In the genomic region with DNA sequence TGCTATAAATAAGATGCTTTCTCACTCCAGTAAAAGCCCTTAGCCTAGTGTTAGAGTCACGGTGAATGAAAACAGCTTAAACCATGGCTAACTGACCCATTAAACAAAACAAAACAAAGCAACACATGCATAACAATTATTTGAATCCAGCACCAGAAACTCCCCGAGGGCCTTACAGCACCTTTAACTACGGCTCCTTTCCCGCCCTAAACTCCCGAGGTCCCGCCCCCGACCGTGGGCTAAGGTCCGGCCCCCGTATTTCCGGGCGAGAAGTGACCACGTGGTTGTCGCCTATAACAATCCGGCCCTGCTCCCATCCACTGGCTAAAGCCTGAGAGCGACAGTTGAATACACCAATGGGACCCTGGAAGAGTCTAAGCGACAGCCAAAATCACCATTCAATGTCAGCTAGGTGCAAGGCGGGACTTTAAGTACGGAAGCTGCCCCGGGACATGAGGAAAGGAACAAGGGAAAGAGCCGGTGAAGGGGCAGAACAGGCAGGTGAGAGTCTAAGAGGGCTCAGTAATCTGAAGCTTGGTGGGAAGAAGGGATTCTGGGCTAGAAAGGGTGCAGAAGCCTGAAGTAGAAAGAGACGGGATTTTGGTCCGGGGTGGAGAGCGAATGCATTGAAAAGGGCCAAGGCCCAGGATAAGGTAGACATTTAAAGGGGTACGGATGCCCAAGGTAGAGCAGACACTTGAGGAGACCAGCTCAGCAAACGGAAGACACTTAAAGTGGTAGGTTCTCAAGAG, we compare ENCODE assay signal across 1 cellular context.
TF ChIP-seq lines count a peak whose summit lies in the region.

A gene (plus strand): TSS at position 448 of the 752 bp plus-strand sequence. CDS start 351 bp downstream, outside the sequence.

TF ChIP-seq in K562, 482 proteins besides CTCF, POLR2A, EP300 and RAD21 (continued from another document and continues in another):
- no peak; the same call in 1 of the 2 replicates for TF ChIP-seq PHTF2 (CRISPR knock-in tag; IDR thresholded peaks at IDR 0.05)
- TF ChIP-seq, protein P1, sequence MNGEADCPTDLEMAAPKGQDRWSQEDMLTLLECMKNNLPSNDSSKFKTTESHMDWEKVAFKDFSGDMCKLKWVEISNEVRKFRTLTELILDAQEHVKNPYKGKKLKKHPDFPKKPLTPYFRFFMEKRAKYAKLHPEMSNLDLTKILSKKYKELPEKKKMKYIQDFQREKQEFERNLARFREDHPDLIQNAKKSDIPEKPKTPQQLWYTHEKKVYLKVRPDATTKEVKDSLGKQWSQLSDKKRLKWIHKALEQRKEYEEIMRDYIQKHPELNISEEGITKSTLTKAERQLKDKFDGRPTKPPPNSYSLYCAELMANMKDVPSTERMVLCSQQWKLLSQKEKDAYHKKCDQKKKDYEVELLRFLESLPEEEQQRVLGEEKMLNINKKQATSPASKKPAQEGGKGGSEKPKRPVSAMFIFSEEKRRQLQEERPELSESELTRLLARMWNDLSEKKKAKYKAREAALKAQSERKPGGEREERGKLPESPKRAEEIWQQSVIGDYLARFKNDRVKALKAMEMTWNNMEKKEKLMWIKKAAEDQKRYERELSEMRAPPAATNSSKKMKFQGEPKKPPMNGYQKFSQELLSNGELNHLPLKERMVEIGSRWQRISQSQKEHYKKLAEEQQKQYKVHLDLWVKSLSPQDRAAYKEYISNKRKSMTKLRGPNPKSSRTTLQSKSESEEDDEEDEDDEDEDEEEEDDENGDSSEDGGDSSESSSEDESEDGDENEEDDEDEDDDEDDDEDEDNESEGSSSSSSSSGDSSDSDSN (IDR thresholded peaks at IDR 0.05; ENCODE audit: borderline replicate concordance in 1 of 2, low read depth in 2 of 2, low read length in 2 of 2), result 0 out of 4 replicates have a peak, but pooled peaks of 1 of the 2 experiments have one; percentile 47
- TF ChIP-seq NFIC (IDR thresholded peaks at IDR 0.05), result no peak
- TF ChIP-seq TAF9B (IDR thresholded peaks at IDR 0.05; ENCODE audit: partially characterized antibody), result peak; percentile 70
- TF ChIP-seq, protein P2, sequence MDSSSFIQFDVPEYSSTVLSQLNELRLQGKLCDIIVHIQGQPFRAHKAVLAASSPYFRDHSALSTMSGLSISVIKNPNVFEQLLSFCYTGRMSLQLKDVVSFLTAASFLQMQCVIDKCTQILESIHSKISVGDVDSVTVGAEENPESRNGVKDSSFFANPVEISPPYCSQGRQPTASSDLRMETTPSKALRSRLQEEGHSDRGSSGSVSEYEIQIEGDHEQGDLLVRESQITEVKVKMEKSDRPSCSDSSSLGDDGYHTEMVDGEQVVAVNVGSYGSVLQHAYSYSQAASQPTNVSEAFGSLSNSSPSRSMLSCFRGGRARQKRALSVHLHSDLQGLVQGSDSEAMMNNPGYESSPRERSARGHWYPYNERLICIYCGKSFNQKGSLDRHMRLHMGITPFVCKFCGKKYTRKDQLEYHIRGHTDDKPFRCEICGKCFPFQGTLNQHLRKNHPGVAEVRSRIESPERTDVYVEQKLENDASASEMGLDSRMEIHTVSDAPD (CRISPR knock-in tag; IDR thresholded peaks at IDR 0.05), result no peak
- TF ChIP-seq, protein P3, sequence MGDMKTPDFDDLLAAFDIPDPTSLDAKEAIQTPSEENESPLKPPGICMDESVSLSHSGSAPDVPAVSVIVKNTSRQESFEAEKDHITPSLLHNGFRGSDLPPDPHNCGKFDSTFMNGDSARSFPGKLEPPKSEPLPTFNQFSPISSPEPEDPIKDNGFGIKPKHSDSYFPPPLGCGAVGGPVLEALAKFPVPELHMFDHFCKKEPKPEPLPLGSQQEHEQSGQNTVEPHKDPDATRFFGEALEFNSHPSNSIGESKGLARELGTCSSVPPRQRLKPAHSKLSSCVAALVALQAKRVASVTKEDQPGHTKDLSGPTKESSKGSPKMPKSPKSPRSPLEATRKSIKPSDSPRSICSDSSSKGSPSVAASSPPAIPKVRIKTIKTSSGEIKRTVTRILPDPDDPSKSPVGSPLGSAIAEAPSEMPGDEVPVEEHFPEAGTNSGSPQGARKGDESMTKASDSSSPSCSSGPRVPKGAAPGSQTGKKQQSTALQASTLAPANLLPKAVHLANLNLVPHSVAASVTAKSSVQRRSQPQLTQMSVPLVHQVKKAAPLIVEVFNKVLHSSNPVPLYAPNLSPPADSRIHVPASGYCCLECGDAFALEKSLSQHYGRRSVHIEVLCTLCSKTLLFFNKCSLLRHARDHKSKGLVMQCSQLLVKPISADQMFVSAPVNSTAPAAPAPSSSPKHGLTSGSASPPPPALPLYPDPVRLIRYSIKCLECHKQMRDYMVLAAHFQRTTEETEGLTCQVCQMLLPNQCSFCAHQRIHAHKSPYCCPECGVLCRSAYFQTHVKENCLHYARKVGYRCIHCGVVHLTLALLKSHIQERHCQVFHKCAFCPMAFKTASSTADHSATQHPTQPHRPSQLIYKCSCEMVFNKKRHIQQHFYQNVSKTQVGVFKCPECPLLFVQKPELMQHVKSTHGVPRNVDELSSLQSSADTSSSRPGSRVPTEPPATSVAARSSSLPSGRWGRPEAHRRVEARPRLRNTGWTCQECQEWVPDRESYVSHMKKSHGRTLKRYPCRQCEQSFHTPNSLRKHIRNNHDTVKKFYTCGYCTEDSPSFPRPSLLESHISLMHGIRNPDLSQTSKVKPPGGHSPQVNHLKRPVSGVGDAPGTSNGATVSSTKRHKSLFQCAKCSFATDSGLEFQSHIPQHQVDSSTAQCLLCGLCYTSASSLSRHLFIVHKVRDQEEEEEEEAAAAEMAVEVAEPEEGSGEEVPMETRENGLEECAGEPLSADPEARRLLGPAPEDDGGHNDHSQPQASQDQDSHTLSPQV (IDR thresholded peaks at IDR 0.05), result peak; percentile 77; the same call in 1 of the 2 replicates
- TF ChIP-seq DPF2 (IDR thresholded peaks at IDR 0.05), result no peak
- no peak; the same call in none of the 2 replicates for TF ChIP-seq RBFOX2 (IDR thresholded peaks at IDR 0.05; ENCODE audit: low read depth, low read length)
- TF ChIP-seq, protein P4, sequence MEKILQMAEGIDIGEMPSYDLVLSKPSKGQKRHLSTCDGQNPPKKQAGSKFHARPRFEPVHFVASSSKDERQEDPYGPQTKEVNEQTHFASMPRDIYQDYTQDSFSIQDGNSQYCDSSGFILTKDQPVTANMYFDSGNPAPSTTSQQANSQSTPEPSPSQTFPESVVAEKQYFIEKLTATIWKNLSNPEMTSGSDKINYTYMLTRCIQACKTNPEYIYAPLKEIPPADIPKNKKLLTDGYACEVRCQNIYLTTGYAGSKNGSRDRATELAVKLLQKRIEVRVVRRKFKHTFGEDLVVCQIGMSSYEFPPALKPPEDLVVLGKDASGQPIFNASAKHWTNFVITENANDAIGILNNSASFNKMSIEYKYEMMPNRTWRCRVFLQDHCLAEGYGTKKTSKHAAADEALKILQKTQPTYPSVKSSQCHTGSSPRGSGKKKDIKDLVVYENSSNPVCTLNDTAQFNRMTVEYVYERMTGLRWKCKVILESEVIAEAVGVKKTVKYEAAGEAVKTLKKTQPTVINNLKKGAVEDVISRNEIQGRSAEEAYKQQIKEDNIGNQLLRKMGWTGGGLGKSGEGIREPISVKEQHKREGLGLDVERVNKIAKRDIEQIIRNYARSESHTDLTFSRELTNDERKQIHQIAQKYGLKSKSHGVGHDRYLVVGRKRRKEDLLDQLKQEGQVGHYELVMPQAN (IDR thresholded peaks at IDR 0.05; ENCODE audit: borderline replicate concordance), result peak; percentile 99
- peak; percentile 85 for TF ChIP-seq ZZZ3 (IDR thresholded peaks at IDR 0.05)
- TF ChIP-seq, protein P5, sequence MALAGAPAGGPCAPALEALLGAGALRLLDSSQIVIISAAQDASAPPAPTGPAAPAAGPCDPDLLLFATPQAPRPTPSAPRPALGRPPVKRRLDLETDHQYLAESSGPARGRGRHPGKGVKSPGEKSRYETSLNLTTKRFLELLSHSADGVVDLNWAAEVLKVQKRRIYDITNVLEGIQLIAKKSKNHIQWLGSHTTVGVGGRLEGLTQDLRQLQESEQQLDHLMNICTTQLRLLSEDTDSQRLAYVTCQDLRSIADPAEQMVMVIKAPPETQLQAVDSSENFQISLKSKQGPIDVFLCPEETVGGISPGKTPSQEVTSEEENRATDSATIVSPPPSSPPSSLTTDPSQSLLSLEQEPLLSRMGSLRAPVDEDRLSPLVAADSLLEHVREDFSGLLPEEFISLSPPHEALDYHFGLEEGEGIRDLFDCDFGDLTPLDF (CRISPR knock-in tag; IDR thresholded peaks at IDR 0.05), result peak; percentile 98
- TF ChIP-seq, protein P6, sequence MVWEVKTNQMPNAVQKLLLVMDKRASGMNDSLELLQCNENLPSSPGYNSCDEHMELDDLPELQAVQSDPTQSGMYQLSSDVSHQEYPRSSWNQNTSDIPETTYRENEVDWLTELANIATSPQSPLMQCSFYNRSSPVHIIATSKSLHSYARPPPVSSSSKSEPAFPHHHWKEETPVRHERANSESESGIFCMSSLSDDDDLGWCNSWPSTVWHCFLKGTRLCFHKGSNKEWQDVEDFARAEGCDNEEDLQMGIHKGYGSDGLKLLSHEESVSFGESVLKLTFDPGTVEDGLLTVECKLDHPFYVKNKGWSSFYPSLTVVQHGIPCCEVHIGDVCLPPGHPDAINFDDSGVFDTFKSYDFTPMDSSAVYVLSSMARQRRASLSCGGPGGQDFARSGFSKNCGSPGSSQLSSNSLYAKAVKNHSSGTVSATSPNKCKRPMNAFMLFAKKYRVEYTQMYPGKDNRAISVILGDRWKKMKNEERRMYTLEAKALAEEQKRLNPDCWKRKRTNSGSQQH (CRISPR knock-in tag; IDR thresholded peaks at IDR 0.05), result peak; percentile 90
- 0 out of 2 replicates have a peak, but pooled peaks have one; percentile 25 for TF ChIP-seq ZNF41 (CRISPR knock-in tag; conservative IDR thresholded peaks at IDR 0.05)
- peak; percentile 96 for TF ChIP-seq NFYB (IDR thresholded peaks at IDR 0.05; ENCODE audit: extremely low read depth, insufficient read length)
- peak; percentile 97 for TF ChIP-seq EP400 (IDR thresholded peaks at IDR 0.05)
- TF ChIP-seq SAP30 (IDR thresholded peaks at IDR 0.05; ENCODE audit: borderline replicate concordance, insufficient read depth, low read depth, low read length, poor library complexity, severe bottlenecking), result peak; percentile 96
- TF ChIP-seq OTX1 (CRISPR knock-in tag; IDR thresholded peaks at IDR 0.05), result peak; percentile 90
- TF ChIP-seq TRIM24 (IDR thresholded peaks at IDR 0.05), result peak in 1 of 2 experiments; percentile 7; a peak in 1 of 4 replicates
- TF ChIP-seq, protein P7, sequence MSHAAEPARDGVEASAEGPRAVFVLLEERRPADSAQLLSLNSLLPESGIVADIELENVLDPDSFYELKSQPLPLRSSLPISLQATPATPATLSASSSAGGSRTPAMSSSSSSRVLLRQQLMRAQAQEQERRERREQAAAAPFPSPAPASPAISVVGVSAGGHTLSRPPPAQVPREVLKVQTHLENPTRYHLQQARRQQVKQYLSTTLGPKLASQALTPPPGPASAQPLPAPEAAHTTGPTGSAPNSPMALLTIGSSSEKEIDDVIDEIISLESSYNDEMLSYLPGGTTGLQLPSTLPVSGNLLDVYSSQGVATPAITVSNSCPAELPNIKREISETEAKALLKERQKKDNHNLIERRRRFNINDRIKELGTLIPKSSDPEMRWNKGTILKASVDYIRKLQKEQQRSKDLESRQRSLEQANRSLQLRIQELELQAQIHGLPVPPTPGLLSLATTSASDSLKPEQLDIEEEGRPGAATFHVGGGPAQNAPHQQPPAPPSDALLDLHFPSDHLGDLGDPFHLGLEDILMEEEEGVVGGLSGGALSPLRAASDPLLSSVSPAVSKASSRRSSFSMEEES (CRISPR knock-in tag; IDR thresholded peaks at IDR 0.05), result peak; percentile 85
- peak; percentile 80 for TF ChIP-seq POLR2B (IDR thresholded peaks at IDR 0.05; ENCODE audit: low read depth, partially characterized antibody)
- TF ChIP-seq GABPA (tag; conservative IDR thresholded peaks at IDR 0.05; ENCODE audit: low read depth), result peak; percentile 97
- 0 out of 4 replicates have a peak, but pooled peaks of 1 of the 2 experiments have one; percentile 27 for TF ChIP-seq KDM4B (IDR thresholded peaks at IDR 0.05; ENCODE audit: borderline replicate concordance in 2 of 2, low read depth in 1 of 2)
- peak; percentile 95 to 96 for TF ChIP-seq FOXK2 (conservative IDR thresholded peaks at IDR 0.05 in 1 of 2, IDR thresholded peaks at IDR 0.05 in 1 of 2; ENCODE audit: low read depth in 2 of 2)
- 0 out of 2 replicates have a peak, but pooled peaks have one; percentile 48 for TF ChIP-seq ZNF57 (CRISPR knock-in tag; IDR thresholded peaks at IDR 0.05)
- TF ChIP-seq, protein P8, sequence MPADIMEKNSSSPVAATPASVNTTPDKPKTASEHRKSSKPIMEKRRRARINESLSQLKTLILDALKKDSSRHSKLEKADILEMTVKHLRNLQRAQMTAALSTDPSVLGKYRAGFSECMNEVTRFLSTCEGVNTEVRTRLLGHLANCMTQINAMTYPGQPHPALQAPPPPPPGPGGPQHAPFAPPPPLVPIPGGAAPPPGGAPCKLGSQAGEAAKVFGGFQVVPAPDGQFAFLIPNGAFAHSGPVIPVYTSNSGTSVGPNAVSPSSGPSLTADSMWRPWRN (IDR thresholded peaks at IDR 0.05; ENCODE audit: low read depth), result no peak
- no peak for TF ChIP-seq NFE2 (IDR thresholded peaks at IDR 0.05; ENCODE audit: low read depth)
- TF ChIP-seq FOXK1 (CRISPR knock-in tag; IDR thresholded peaks at IDR 0.05; ENCODE audit: borderline replicate concordance), result 0 out of 2 replicates have a peak, but pooled peaks have one; percentile 39
- TF ChIP-seq, protein P9, sequence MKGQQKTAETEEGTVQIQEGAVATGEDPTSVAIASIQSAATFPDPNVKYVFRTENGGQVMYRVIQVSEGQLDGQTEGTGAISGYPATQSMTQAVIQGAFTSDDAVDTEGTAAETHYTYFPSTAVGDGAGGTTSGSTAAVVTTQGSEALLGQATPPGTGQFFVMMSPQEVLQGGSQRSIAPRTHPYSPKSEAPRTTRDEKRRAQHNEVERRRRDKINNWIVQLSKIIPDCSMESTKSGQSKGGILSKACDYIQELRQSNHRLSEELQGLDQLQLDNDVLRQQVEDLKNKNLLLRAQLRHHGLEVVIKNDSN (CRISPR knock-in tag; IDR thresholded peaks at IDR 0.05), result peak; percentile 96
- TF ChIP-seq MTA1 (IDR thresholded peaks at IDR 0.05; ENCODE audit: borderline replicate concordance), result peak; percentile 30; the same call in 1 of the 2 replicates
- no peak for TF ChIP-seq TAF15 (IDR thresholded peaks at IDR 0.05; ENCODE audit: low read depth, low read length)
- peak; percentile 87 for TF ChIP-seq HDAC2 (IDR thresholded peaks at IDR 0.05)
- 0 out of 2 replicates have a peak, but pooled peaks have one; percentile 28 for TF ChIP-seq SMAD3 (CRISPR knock-in tag; conservative IDR thresholded peaks at IDR 0.05)
- peak; percentile 61 for TF ChIP-seq RBBP5 (IDR thresholded peaks at IDR 0.05; ENCODE audit: borderline replicate concordance, insufficient read depth, low read length, poor library complexity, severe bottlenecking)
- no peak for TF ChIP-seq ZFPM2 (CRISPR knock-in tag; IDR thresholded peaks at IDR 0.05)
- TF ChIP-seq, protein P10, sequence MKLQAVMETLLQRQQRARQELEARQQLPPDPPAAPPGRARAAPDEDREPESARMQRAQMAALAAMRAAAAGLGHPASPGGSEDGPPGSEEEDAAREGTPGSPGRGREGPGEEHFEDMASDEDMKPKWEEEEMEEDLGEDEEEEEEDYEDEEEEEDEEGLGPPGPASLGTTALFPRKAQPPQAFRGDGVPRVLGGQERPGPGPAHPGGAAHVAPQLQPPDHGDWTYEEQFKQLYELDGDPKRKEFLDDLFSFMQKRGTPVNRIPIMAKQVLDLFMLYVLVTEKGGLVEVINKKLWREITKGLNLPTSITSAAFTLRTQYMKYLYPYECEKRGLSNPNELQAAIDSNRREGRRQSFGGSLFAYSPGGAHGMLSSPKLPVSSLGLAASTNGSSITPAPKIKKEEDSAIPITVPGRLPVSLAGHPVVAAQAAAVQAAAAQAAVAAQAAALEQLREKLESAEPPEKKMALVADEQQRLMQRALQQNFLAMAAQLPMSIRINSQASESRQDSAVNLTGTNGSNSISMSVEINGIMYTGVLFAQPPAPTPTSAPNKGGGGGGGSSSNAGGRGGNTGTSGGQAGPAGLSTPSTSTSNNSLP (IDR thresholded peaks at IDR 0.05; ENCODE audit: borderline replicate concordance, low read depth, low read length), result peak; percentile 94
- TF ChIP-seq HDAC1 (IDR thresholded peaks at IDR 0.05), result peak in 1 of 2 experiments; percentile 99; a peak in 3 of 4 replicates
